Comparison of ENCODE assay signal across 8 cellular contexts in the genomic region with DNA sequence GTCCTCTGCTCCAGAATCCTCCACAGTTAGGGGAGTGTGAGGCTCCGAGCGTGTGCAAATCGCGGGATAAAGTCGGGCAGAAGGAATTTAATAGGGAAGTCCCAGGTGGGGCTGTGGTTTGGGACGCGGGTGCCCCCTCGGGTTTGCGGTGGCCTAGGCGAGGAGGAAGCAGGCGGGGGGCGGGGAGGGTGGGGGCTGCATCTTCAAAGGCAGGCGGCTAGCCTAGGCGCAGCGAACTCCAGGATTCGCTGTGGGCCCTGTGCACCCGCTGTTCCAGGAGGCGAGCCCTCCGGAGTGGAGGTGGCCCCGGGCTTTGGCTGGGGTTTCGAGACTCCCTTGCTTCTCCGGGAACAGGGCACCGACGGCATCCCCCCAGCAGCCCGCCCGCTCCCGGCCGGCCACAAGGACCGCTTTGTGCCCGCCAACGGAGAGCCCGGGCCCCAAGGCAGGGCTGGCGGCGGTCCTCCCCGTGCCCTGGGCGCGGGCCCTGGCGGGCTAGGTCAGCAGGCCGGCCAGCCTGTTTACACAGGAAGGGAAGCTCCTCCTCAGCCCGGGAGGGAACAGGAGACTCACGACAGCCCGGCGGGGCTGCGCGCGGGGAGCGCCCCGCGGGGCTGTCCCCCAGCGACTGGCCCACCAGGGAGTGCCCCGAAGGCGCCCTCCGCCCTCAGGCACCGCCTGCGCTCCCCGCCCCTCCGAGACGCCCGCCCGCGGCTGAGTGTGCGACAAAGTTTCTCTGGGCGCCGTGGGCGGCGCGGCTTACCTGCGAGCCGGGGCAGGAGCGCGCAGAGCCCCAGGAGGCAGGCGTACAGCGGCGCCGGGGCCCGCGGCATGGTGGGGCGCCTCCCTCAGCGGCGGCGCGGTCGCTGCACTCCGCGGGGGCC. TPM values are rescaled to one million over a fixed set of nuclear protein-coding genes. Genes with fewer than 3 reads are reported as not detected.
A peak's percentile ranks its signal among the peaks of the same experiment; 100 is the strongest.
DNase-seq lines count a peak whose midpoint lies in the region; ATAC-seq and TF ChIP-seq lines count a peak whose summit lies in the region.

No MANE protein-coding gene starts in this region.

- no peaks in the 10 kb centered on the region for H4K20me1 ChIP-seq in fibroblast of lung (ENCODE audit: control insufficient read depth, extremely low read depth, insufficient read depth, low read length)

- H3K4me2 ChIP-seq in fibroblast of lung (ENCODE audit: extremely low read depth, insufficient read depth, low read length) = peak overlapping the region; percentile 76

- peak overlapping the region; percentile 85 for H3K9ac ChIP-seq in fibroblast of lung (ENCODE audit: insufficient read depth, low read length)

- peaks cover 31 to 78% (median 51%) of the 10 kb centered on the region in 5 donors for H3K27me3 Mint-ChIP-seq in naive thymus-derived CD8-positive, alpha-beta T cell

- in situ Hi-C loops in Caki2 (cut with HindIII; ENCODE audit: low pct_unique_long_range_greater_than_20kb, low sequenced_read_pairs) = loop anchor here (25.0 kb wide), 1 partner anchor 124 kb away; no protein-coding TSS in a partner anchor

- H3K36me3 ChIP-seq in fibroblast of lung (ENCODE audit: control insufficient read depth, insufficient read depth, low read length) (no peaks in the 10 kb centered on the region), tibial artery (no peaks in the 10 kb centered on the region)

- TF ChIP-seq CTCF in fibroblast of lung (conservative IDR thresholded peaks at IDR 0.05 in 1 of 2, IDR thresholded peaks at IDR 0.05 in 1 of 2; ENCODE audit: low read depth in 1 of 2, low read length in 2 of 2) (no peak), tibial artery (IDR thresholded peaks at IDR 0.05) (no peak)

- H3K4me3 Mint-ChIP-seq in naive thymus-derived CD8-positive, alpha-beta T cell = peak overlapping the region; percentile 52 to 88 (median 70)

- peaks cover 2% of the 10 kb centered on the region for H3K4me1 ChIP-seq in fibroblast of lung (ENCODE audit: control insufficient read depth, extremely low read depth, insufficient read depth, low read length)
- peaks cover 0 to 50% (median 32%) of the 10 kb centered on the region in 4 donors for H3K4me1 ChIP-seq in tibial artery

- H3K27me3 ChIP-seq in fibroblast of lung (ENCODE audit: control insufficient read depth, insufficient read depth, low read length) = no peaks in the 10 kb centered on the region
- H3K27me3 ChIP-seq in tibial artery = no peaks in the 10 kb centered on the region

- peak; percentile 74 for DNase-seq in Caki2 (ENCODE audit: low read depth)
- peak; percentile 5 for DNase-seq in activated T-cell treated with anti-CD3 and anti-CD28 coated beads for 1 hour (ENCODE audit: low read depth)
- peak; percentile 38 to 53 for DNase-seq in fibroblast of lung (ENCODE audit: low read depth in 2 of 2)
- DNase-seq in naive thymus-derived CD8-positive, alpha-beta T cell = peak in 3 of 10 donors; percentile 5 to 29 (median 28)
- peak; percentile 62 to 82 for DNase-seq in tibial artery
- DNase-seq in GDM1 (lab: John Stamatoyannopoulos, UW) = no peak

- H3K4me3 ChIP-seq in fibroblast of lung (replicated peaks in 1 of 4; ENCODE audit: control extremely low read depth in 1 of 4, insufficient read depth in 1 of 4, low read depth in 3 of 4, low read length in 4 of 4) = peak overlapping the region; percentile 46 to 68 (median 60)
- H3K4me3 ChIP-seq in tibial artery = peak overlapping the region; percentile 93 to 94

- peak; percentile 51 for ATAC-seq in GM21390 (IDR thresholded peaks at IDR 0.05; ENCODE audit: unreplicated experiment)
- ATAC-seq in naive thymus-derived CD8-positive, alpha-beta T cell = peak; percentile 71 to 76

- peaks cover 21% of the 10 kb centered on the region for H3K79me2 ChIP-seq in fibroblast of lung (ENCODE audit: control insufficient read depth, insufficient read depth, low read length)

- H3K27ac Mint-ChIP-seq in naive thymus-derived CD8-positive, alpha-beta T cell = peak overlapping the region in 1 of 10 donors; percentile 56

- peaks cover 3 to 15% (median 8%) of the 10 kb centered on the region in 4 donors for H3K4me1 Mint-ChIP-seq in naive thymus-derived CD8-positive, alpha-beta T cell

- H3K9me3 ChIP-seq in fibroblast of lung (ENCODE audit: control insufficient read depth, insufficient read depth, low read depth, low read length) (no peaks in the 10 kb centered on the region), tibial artery (no peaks in the 10 kb centered on the region)

- intact Hi-C loops in tibial artery (cut with DNase I; ENCODE audit: low total_unique reads) = loop anchor here (5.0 to 10.0 kb wide), 2 partner anchors 52 to 109 kb away; no protein-coding TSS in a partner anchor

- H3K9me3 Mint-ChIP-seq in naive thymus-derived CD8-positive, alpha-beta T cell = no peaks in the 10 kb centered on the region

- TF ChIP-seq RAD21 in Ishikawa (IDR thresholded peaks at IDR 0.05; ENCODE audit: low read depth) = no peak

- H3K36me3 Mint-ChIP-seq in naive thymus-derived CD8-positive, alpha-beta T cell = peaks cover 0 to 3% (median 0%) of the 10 kb centered on the region in 3 donors

- peak overlapping the region; percentile 74 for H3K27ac ChIP-seq in fibroblast of lung (ENCODE audit: insufficient read depth, low read length)
- H3K27ac ChIP-seq in tibial artery = peak overlapping the region; percentile 98 to 99

- H2AFZ ChIP-seq in fibroblast of lung (ENCODE audit: low read length) = peak overlapping the region; percentile 17

- TF ChIP-seq EP300 in Ishikawa (IDR thresholded peaks at IDR 0.05; ENCODE audit: borderline replicate concordance) = no peak

- POLR2A ChIA-PET in naive thymus-derived CD8-positive, alpha-beta T cell (lab: Charles Lee) = no interaction called here

TF ChIP-seq in Ishikawa, 13 proteins besides CTCF, POLR2A, EP300 and RAD21:
- no peak for TF ChIP-seq TCF12 (IDR thresholded peaks at IDR 0.05; ENCODE audit: low read depth)
- TF ChIP-seq FOXM1 (IDR thresholded peaks at IDR 0.05; ENCODE audit: borderline replicate concordance, low read depth) = no peak
- TF ChIP-seq NFIC (IDR thresholded peaks at IDR 0.05) = no peak
- TF ChIP-seq, protein P1, sequence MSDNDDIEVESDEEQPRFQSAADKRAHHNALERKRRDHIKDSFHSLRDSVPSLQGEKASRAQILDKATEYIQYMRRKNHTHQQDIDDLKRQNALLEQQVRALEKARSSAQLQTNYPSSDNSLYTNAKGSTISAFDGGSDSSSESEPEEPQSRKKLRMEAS (IDR thresholded peaks at IDR 0.05) = no peak
- TF ChIP-seq CREB1 (IDR thresholded peaks at IDR 0.05; ENCODE audit: low read depth) = no peak
- no peak for TF ChIP-seq EGR1 (IDR thresholded peaks at IDR 0.05)
- TF ChIP-seq, protein P2, sequence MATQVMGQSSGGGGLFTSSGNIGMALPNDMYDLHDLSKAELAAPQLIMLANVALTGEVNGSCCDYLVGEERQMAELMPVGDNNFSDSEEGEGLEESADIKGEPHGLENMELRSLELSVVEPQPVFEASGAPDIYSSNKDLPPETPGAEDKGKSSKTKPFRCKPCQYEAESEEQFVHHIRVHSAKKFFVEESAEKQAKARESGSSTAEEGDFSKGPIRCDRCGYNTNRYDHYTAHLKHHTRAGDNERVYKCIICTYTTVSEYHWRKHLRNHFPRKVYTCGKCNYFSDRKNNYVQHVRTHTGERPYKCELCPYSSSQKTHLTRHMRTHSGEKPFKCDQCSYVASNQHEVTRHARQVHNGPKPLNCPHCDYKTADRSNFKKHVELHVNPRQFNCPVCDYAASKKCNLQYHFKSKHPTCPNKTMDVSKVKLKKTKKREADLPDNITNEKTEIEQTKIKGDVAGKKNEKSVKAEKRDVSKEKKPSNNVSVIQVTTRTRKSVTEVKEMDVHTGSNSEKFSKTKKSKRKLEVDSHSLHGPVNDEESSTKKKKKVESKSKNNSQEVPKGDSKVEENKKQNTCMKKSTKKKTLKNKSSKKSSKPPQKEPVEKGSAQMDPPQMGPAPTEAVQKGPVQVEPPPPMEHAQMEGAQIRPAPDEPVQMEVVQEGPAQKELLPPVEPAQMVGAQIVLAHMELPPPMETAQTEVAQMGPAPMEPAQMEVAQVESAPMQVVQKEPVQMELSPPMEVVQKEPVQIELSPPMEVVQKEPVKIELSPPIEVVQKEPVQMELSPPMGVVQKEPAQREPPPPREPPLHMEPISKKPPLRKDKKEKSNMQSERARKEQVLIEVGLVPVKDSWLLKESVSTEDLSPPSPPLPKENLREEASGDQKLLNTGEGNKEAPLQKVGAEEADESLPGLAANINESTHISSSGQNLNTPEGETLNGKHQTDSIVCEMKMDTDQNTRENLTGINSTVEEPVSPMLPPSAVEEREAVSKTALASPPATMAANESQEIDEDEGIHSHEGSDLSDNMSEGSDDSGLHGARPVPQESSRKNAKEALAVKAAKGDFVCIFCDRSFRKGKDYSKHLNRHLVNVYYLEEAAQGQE (IDR thresholded peaks at IDR 0.05; ENCODE audit: low read depth) = no peak
- no peak for TF ChIP-seq CEBPB (IDR thresholded peaks at IDR 0.05)
- peak; percentile 21; the same call in 1 of the 2 replicates for TF ChIP-seq ZBTB7A (IDR thresholded peaks at IDR 0.05; ENCODE audit: low read depth)
- TF ChIP-seq TAF1 (IDR thresholded peaks at IDR 0.05; ENCODE audit: low read depth) = peak; percentile 24; the same call in 1 of the 2 replicates

RNA-seq across cellular contexts. Expression of a gene that starts 0.8 kb away (rescaled TPM):
- total RNA-seq in Caki2 (2014; rRNA removed; shearing (Covaris generic); ENCODE audit: low replicate concordance) = 361 and 475 TPM in 2 replicates
- total RNA-seq in fibroblast of lung = 135 and 196 TPM in 2 replicates
- polyA plus RNA-seq in fibroblast of lung = 99.7 and 121 TPM in 2 replicates
- polyA plus RNA-seq in fibroblast of lung (2012) = 148 and 196 TPM in 2 replicates
- 316 and 374 TPM in 2 replicates for polyA minus RNA-seq in fibroblast of lung (ENCODE audit: low replicate concordance)
- 1 to 10 TPM; 1.4 to 2.8 TPM for total RNA-seq in naive thymus-derived CD8-positive, alpha-beta T cell
- under 1 TPM in 2 of 3 donors, not detected in 1; 0.27 to 0.46 TPM for polyA plus RNA-seq in naive thymus-derived CD8-positive, alpha-beta T cell

RNA-seq across cellular contexts. Expression of a gene that starts 48.1 kb away (rescaled TPM):
- total RNA-seq in Caki2 (2014; rRNA removed; shearing (Covaris generic); ENCODE audit: low replicate concordance) = 0.37 TPM in 1 of 2 replicates, not detected in the other
- total RNA-seq in fibroblast of lung = under 0.01 TPM in 1 of 2 replicates, not detected in the other
- polyA plus RNA-seq in fibroblast of lung = not detected in 2 replicates
- not detected in 2 replicates for polyA plus RNA-seq in fibroblast of lung (2012)
- polyA minus RNA-seq in fibroblast of lung (ENCODE audit: low replicate concordance) = not detected in 2 replicates
- total RNA-seq in naive thymus-derived CD8-positive, alpha-beta T cell = not detected
- not detected for polyA plus RNA-seq in naive thymus-derived CD8-positive, alpha-beta T cell

Comparison
In these comparisons a context has a peak if more than half of its experiments do, and no peak if none do; other contexts are left out.
1. RNA of a gene that starts 0.8 kb away (total RNA-seq): 361 to 475 TPM in Caki2 and 135 to 196 TPM in fibroblast of lung; 1.4 to 2.8 TPM in naive thymus-derived CD8-positive, alpha-beta T cell; every median in the first group is over 10 times any median in the second.